ENCODE assay signal across 8 cellular contexts in genomic region chrX:132023117-132023895, GRCh38. TPM values are rescaled to one million over a fixed set of nuclear protein-coding genes. Genes with fewer than 3 reads are reported as not detected.
DNase-seq lines count a peak whose midpoint lies in the region; ATAC-seq and TF ChIP-seq lines count a peak whose summit lies in the region.

Gene STK26, plus strand, starts transcription at chrX:132023302. Its CDS starts 316 bp downstream, at chrX:132023618.

- H3K4me3 Mint-ChIP-seq in CD8-positive, alpha-beta memory T cell, result peak within 1 kb of the TSS; percentile 94 to 99 (median 96)
- H3K4me3 Mint-ChIP-seq in naive B cell, result peak within 1 kb of the TSS; percentile 85 to 97 (median 94)
- H3K4me3 Mint-ChIP-seq in stimulated activated memory B cell treated with anti-CD40 and anti-IgM and Interleukin-4, amounts not matched to agents 10 μg/mL and 1 μg/mL and 100 μg/mL, for 72 hours, result peak within 1 kb of the TSS; percentile 95

- no peaks in the 10 kb centered on the region for H3K27me3 ChIP-seq in CD8-positive, alpha-beta memory T cell (ENCODE audit: insufficient read depth, low read length, poor library complexity, severe bottlenecking)
- H3K27me3 ChIP-seq in NT2/D1 (ENCODE audit: insufficient read depth, insufficient read length), result no peaks in the 10 kb centered on the region

- H3K36me3 ChIP-seq in CD8-positive, alpha-beta memory T cell (ENCODE audit: insufficient read depth, low read length), result no peaks in the 10 kb centered on the region
- H3K36me3 ChIP-seq in NT2/D1 (ENCODE audit: insufficient read depth, insufficient read length, low read length), result no peaks in the 10 kb centered on the region

- peak; percentile 67 to 84 (median 73) for DNase-seq in CD8-positive, alpha-beta memory T cell
- no peak for DNase-seq in NT2/D1 (ENCODE audit: low read depth, low spot score)
- peak; percentile 60 for DNase-seq in activated T-cell treated with anti-CD3 and anti-CD28 coated beads for 24 hours (ENCODE audit: low read depth)
- peak; percentile 85 to 90 for DNase-seq in erythroblast (lab: John Stamatoyannopoulos, UW)
- DNase-seq in naive B cell, result peak; percentile 73

- H3K9me3 Mint-ChIP-seq in CD8-positive, alpha-beta memory T cell, result no peaks in the 10 kb centered on the region
- peaks cover 0 to 2% (median 0%) of the 10 kb centered on the region in 7 donors for H3K9me3 Mint-ChIP-seq in naive B cell
- H3K9me3 Mint-ChIP-seq in stimulated activated memory B cell treated with anti-CD40 and anti-IgM and Interleukin-4, amounts not matched to agents 10 μg/mL and 1 μg/mL and 100 μg/mL, for 72 hours, result no peaks in the 10 kb centered on the region

- CTCF ChIA-PET in CD8-positive, alpha-beta memory T cell (lab: Charles Lee), result interaction anchor here (0.7 to 1.2 kb wide), 3 partner anchors 48 to 196 kb away, joined by 3 to 5 read pairs (median 4); partner anchors contain the start of gene RAP2C

- H3K27me3 Mint-ChIP-seq in CD8-positive, alpha-beta memory T cell, result peaks cover 0 to 5% of the 10 kb centered on the region in 2 donors
- peaks cover 0 to 3% (median 0%) of the 10 kb centered on the region in 3 donors for H3K27me3 Mint-ChIP-seq in naive B cell
- H3K27me3 Mint-ChIP-seq in stimulated activated memory B cell treated with anti-CD40 and anti-IgM and Interleukin-4, amounts not matched to agents 10 μg/mL and 1 μg/mL and 100 μg/mL, for 72 hours, result no peaks in the 10 kb centered on the region

- H3K4me1 ChIP-seq in CD8-positive, alpha-beta memory T cell (ENCODE audit: insufficient read depth, low read length), result peaks cover 8% of the 10 kb centered on the region
- no peaks in the 10 kb centered on the region for H3K4me1 ChIP-seq in NT2/D1 (ENCODE audit: insufficient read depth, insufficient read length)

- H3K27ac ChIP-seq in CD8-positive, alpha-beta memory T cell (ENCODE audit: low read depth, low read length), result peak within 1 kb of the TSS; percentile 84

- peaks cover 0 to 8% (median 0%) of the 10 kb centered on the region in 3 donors for H3K36me3 Mint-ChIP-seq in CD8-positive, alpha-beta memory T cell
- no peaks in the 10 kb centered on the region for H3K36me3 Mint-ChIP-seq in naive B cell
- H3K36me3 Mint-ChIP-seq in stimulated activated memory B cell treated with anti-CD40 and anti-IgM and Interleukin-4, amounts not matched to agents 10 μg/mL and 1 μg/mL and 100 μg/mL, for 72 hours, result peaks cover 3% of the 10 kb centered on the region

- POLR2A ChIA-PET in CD8-positive, alpha-beta memory T cell (lab: Charles Lee), result interaction anchor here (0.6 to 1.1 kb wide), 5 partner anchors 30 to 1931 kb away, joined by 3 to 4 read pairs (median 3); no protein-coding TSS in a partner anchor

- peak within 1 kb of the TSS; percentile 83 for H3K4me3 ChIP-seq in CD8-positive, alpha-beta memory T cell (ENCODE audit: low read length)
- H3K4me3 ChIP-seq in NT2/D1 (ENCODE audit: insufficient read length, low read depth), result peak within 1 kb of the TSS; percentile 54

- TF ChIP-seq POLR2A in erythroblast (IDR thresholded peaks at IDR 0.05; ENCODE audit: low read length), result peak; percentile 83

- no peaks in the 10 kb centered on the region for H3K9me3 ChIP-seq in CD8-positive, alpha-beta memory T cell (ENCODE audit: low read length)
- H3K9me3 ChIP-seq in NT2/D1 (ENCODE audit: insufficient read depth, low read length), result no peaks in the 10 kb centered on the region

- H3K4me1 Mint-ChIP-seq in CD8-positive, alpha-beta memory T cell, result peaks cover 25 to 37% (median 30%) of the 10 kb centered on the region in 3 donors
- H3K4me1 Mint-ChIP-seq in naive B cell, result peaks cover 21 to 33% (median 24%) of the 10 kb centered on the region in 3 donors
- peaks cover 16% of the 10 kb centered on the region for H3K4me1 Mint-ChIP-seq in stimulated activated memory B cell treated with anti-CD40 and anti-IgM and Interleukin-4, amounts not matched to agents 10 μg/mL and 1 μg/mL and 100 μg/mL, for 72 hours

- ATAC-seq in GM19397 (IDR thresholded peaks at IDR 0.05; ENCODE audit: unreplicated experiment), result peak; percentile 84
- ATAC-seq in HG03520 (IDR thresholded peaks at IDR 0.05; ENCODE audit: unreplicated experiment), result peak; percentile 68
- peak; percentile 82 to 83 for ATAC-seq in naive B cell (ENCODE audit: low read depth in 2 of 2)
- ATAC-seq in stimulated activated memory B cell treated with anti-CD40 and anti-IgM and Interleukin-4, amounts not matched to agents 10 μg/mL and 1 μg/mL and 100 μg/mL, for 72 hours, result peak; percentile 93

- H3K27ac Mint-ChIP-seq in CD8-positive, alpha-beta memory T cell, result peak within 1 kb of the TSS; percentile 85 to 97 (median 92)
- peak within 1 kb of the TSS; percentile 82 to 98 (median 94) for H3K27ac Mint-ChIP-seq in naive B cell
- H3K27ac Mint-ChIP-seq in stimulated activated memory B cell treated with anti-CD40 and anti-IgM and Interleukin-4, amounts not matched to agents 10 μg/mL and 1 μg/mL and 100 μg/mL, for 72 hours, result peak within 1 kb of the TSS; percentile 95

- H3K9ac ChIP-seq in NT2/D1 (ENCODE audit: insufficient read length, low read depth), result peak within 1 kb of the TSS; percentile 74

RNA-seq across cellular contexts. Expression of gene STK26, which starts in this region (rescaled TPM):
- 10 to 100 TPM; 52.0 to 52.4 TPM for total RNA-seq in CD8-positive, alpha-beta memory T cell
- 52.5 TPM for polyA plus RNA-seq in CD8-positive, alpha-beta memory T cell
- 10 to 100 TPM; 44.1 to 63.9 (median 54.2) TPM for polyA plus RNA-seq in naive B cell (ENCODE audit: low read depth in 6 of 6)
